24 cellular contexts compared by ENCODE assay signal in genomic region chr1:54854376-54855020, GRCh38. TPM values are rescaled to one million over a fixed set of nuclear protein-coding genes. Genes with fewer than 3 reads are reported as not detected.
DNase-seq lines count a peak whose midpoint lies in the region; ATAC-seq and TF ChIP-seq lines count a peak whose summit lies in the region.
"Had no signal": no experiment of that assay in that cellular context is flagged by ENCODE, and none has a peak within 500 bp of the region (broad histone marks: within the 10 kb centered on the region; RNA-seq: fewer than 3 reads in every experiment).

No MANE protein-coding gene starts in this region.

- ATAC-seq in GM18502 (IDR thresholded peaks at IDR 0.05; ENCODE audit: poor library complexity, unreplicated experiment) = no peak
- no peak for ATAC-seq in GM19455 (IDR thresholded peaks at IDR 0.05; ENCODE audit: unreplicated experiment)
- ATAC-seq: activated CD8-positive, alpha-beta T cell treated with anti-CD3 and anti-CD28 coated beads, Interleukin-2, amount 10 ng/mL, durations not matched to agents 7 days and 5 days; natural killer cell had no signal

- TF ChIP-seq POLR2A in uterus (IDR thresholded peaks at IDR 0.05) = no peak

- POLR2A ChIA-PET in RWPE1 (lab: Yijun Ruan, JAX; ENCODE audit: low non-redundant PET) = no interaction called here

- peak overlapping the region; percentile 92 for H3K27ac ChIP-seq in RWPE1
- peak overlapping the region; percentile 1 for H3K27ac ChIP-seq in cingulate gyrus (ENCODE audit: low read depth, low read length)
- H3K27ac ChIP-seq in uterus = no peak overlapping the region
- H3K27ac ChIP-seq: left ventricle myocardium inferior, ovary, SK-N-MC, tibial artery had no signal

- H3K4me1 ChIP-seq in uterus = no peaks in the 10 kb centered on the region
- H3K4me1 ChIP-seq: BE2C had no signal

- H3K36me3 ChIP-seq in uterus = no peaks in the 10 kb centered on the region
- H3K36me3 ChIP-seq: ovary had no signal

- H3K9me3 ChIP-seq in uterus = no peaks in the 10 kb centered on the region
- H3K9me3 ChIP-seq: BE2C, esophagus squamous epithelium, left ventricle myocardium inferior, ovary, tibial artery had no signal

- H3K27me3 ChIP-seq in uterus = no peaks in the 10 kb centered on the region
- H3K27me3 ChIP-seq: BE2C, esophagus squamous epithelium, ovary, tibial artery had no signal

- TF ChIP-seq CTCF in AG10803 (conservative IDR thresholded peaks at IDR 0.05; ENCODE audit: low read length) (no peak), RWPE1 (conservative IDR thresholded peaks at IDR 0.05; ENCODE audit: low read depth) (no peak), uterus (IDR thresholded peaks at IDR 0.05) (no peak)

- H3K4me3 ChIP-seq in AG10803 (ENCODE audit: low read length) = no peak overlapping the region
- no peak overlapping the region for H3K4me3 ChIP-seq in uterus
- H3K4me3 ChIP-seq: esophagus squamous epithelium, left ventricle myocardium inferior, ovary, SK-N-MC, smooth muscle cell, tibial artery had no signal

- CTCF ChIA-PET in RWPE1 (lab: Yijun Ruan, JAX) = interaction anchor here (0.7 kb wide), 1 partner anchor 96 kb away, joined by 3 read pairs; no protein-coding TSS in a partner anchor

- intact Hi-C loops in uterus (cut with DNase I; ENCODE audit: low total_unique reads) = no loop called here

- DNase-seq in AG10803 (ENCODE audit: low read depth) = peak; percentile 65
- DNase-seq in RWPE1 (ENCODE audit: low spot score) = no peak
- DNase-seq in myocyte (ENCODE audit: low read depth) = peak; percentile 15
- DNase-seq in NCI-H1048 (lab: John Stamatoyannopoulos, UW) = no peak
- no peak for DNase-seq in uterus
- DNase-seq: activated CD8-positive, alpha-beta T cell treated with anti-CD3 and anti-CD28 coated beads, Interleukin-2, amount 10 ng/mL, durations not matched to agents 7 days and 5 days; activated gamma-delta T cell; BE2C; CD8-positive, alpha-beta memory T cell; esophagus squamous epithelium; left ventricle myocardium inferior; natural killer cell; NCI-H510A; ovary; retina; stimulated activated CD4-positive, alpha-beta T cell treated with anti-CD3 and anti-CD28 coated beads, Interleukin-1b, Interleukin-23, amount 100 ng/mL, for 48 hours; stimulated activated CD8-positive, alpha-beta memory T cell treated with anti-CD3 and anti-CD28 coated beads, Interleukin-4, amount 100 ng/mL, for 48 hours had no signal

RNA-seq across cellular contexts. Expression of gene DHCR24, which starts 32.5 kb away (rescaled TPM):
- total RNA-seq in myocyte (39.2 and 44.5 TPM in 2 replicates), uterus (10 to 100 TPM in 3 of 4 donors, 1 to 10 TPM in 1; 5.3 to 36.1 (median 13.7) TPM)
- 80.0 TPM for polyA plus RNA-seq in myocyte (2012)

RNA-seq across cellular contexts. Expression of gene TTC22, which starts 53.4 kb away (rescaled TPM):
- total RNA-seq in myocyte (not detected in 2 replicates), uterus (1 to 10 TPM in 2 of 4 donors, not detected in 2; 3.2 to 5.3 TPM)
- polyA plus RNA-seq in myocyte (2012) = not detected
- total RNA-seq: OCI-LY7 had no signal

Comparison
In these comparisons a context has a peak if more than half of its experiments do, and no peak if none do; other contexts are left out.
1. DNase-seq: peak in AG10803 (single experiment) and myocyte (single experiment); none in RWPE1 (single experiment), NCI-H1048 (single experiment) and uterus (0 of 2).
2. H3K27ac ChIP-seq: peak in RWPE1 (single experiment) and cingulate gyrus (single experiment); none in uterus (0 of 2).